Comparison of ENCODE assay signal across 24 cellular contexts in the genomic region with DNA sequence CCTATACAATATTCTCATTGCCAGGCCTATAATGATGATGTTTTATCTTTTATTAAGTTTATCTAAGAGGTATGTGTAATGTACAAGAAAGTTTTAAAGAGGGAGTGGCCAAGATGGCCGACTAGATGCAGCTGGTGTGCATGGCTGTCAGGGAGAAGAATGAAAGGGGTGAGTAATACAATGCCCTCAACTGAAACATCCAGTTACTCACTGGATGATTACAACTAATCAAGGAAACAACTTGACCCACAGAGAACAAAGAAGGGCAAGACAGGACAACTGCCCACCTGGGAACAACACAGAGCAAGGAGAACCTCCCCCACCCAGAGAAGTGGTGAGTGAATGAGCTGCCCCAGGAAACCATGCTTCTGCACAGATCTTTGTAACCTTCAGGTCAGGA.
A peak's percentile ranks its signal among the peaks of the same experiment; 100 is the strongest.
DNase-seq lines count a peak whose midpoint lies in the region; FAIRE-seq and TF ChIP-seq lines count a peak whose summit lies in the region.
"Had no signal": no experiment of that assay in that cellular context is flagged by ENCODE, and none has a peak within 500 bp of the region (broad histone marks: within the 10 kb centered on the region; RNA-seq: fewer than 3 reads in every experiment).

No MANE protein-coding gene starts in this region.

- H3K4me2 ChIP-seq in neuronal stem cell (ENCODE audit: insufficient read depth, low read length, poor library complexity, severe bottlenecking): no peak overlapping the region

- H3K27ac ChIP-seq in neuronal stem cell (replicated peaks; ENCODE audit: low read length): no peak overlapping the region

- peaks cover 0 to 2% of the 10 kb centered on the region in 2 donors for H3K9me3 ChIP-seq in neuronal stem cell (replicated peaks in 1 of 2; ENCODE audit: control insufficient read depth in 2 of 2, insufficient read depth in 1 of 2, low read depth in 1 of 2, low read length in 2 of 2)
- H3K9me3 ChIP-seq: BE2C had no signal

- no peak overlapping the region for H2BK120ac ChIP-seq in neuronal stem cell (ENCODE audit: low read depth, low read length)

- no peaks in the 10 kb centered on the region for H3K36me3 ChIP-seq in neuronal stem cell (replicated peaks in 1 of 2; ENCODE audit: control insufficient read depth in 2 of 2, insufficient read depth in 2 of 2, low read length in 2 of 2)
- H3K36me3 ChIP-seq: BE2C had no signal

- no peak overlapping the region for H2BK12ac ChIP-seq in neuronal stem cell (ENCODE audit: low read length)

- no peak overlapping the region for H3K27ac Mint-ChIP-seq in activated T-helper 1 cell treated with anti-CD3 and anti-CD28 coated beads, Interleukin-12 subunit alpha, Interleukin-12 subunit beta, Interleukin-2, Interleukin-4 antibody, amounts not matched to agents 30 ng/mL and 10 ng/mL and 1 ng/mL, durations not matched to agents 14 hours and 24 hours and 36 hours
- H3K27ac Mint-ChIP-seq: CD4-positive, CD25-positive, alpha-beta regulatory T cell; CD8-positive, alpha-beta memory T cell; HFFc6 had no signal

- no peaks in the 10 kb centered on the region for H3K4me1 Mint-ChIP-seq in activated T-helper 1 cell treated with anti-CD3 and anti-CD28 coated beads, Interleukin-12 subunit alpha, Interleukin-12 subunit beta, Interleukin-2, Interleukin-4 antibody, amounts not matched to agents 30 ng/mL and 10 ng/mL and 1 ng/mL, durations not matched to agents 14 hours and 24 hours and 36 hours (ENCODE audit: low read depth)
- H3K4me1 Mint-ChIP-seq: CD4-positive, CD25-positive, alpha-beta regulatory T cell; CD8-positive, alpha-beta memory T cell had no signal

- no peak overlapping the region for H3K4me3 Mint-ChIP-seq in activated T-helper 1 cell treated with anti-CD3 and anti-CD28 coated beads, Interleukin-12 subunit alpha, Interleukin-12 subunit beta, Interleukin-2, Interleukin-4 antibody, amounts not matched to agents 30 ng/mL and 10 ng/mL and 1 ng/mL, durations not matched to agents 14 hours and 24 hours and 36 hours
- H3K4me3 Mint-ChIP-seq: CD4-positive, CD25-positive, alpha-beta regulatory T cell; CD8-positive, alpha-beta memory T cell; HFFc6 had no signal

- no peaks in the 10 kb centered on the region for H3K4me1 ChIP-seq in neuronal stem cell (ENCODE audit: control insufficient read depth in 2 of 2, insufficient read depth in 1 of 2, low read depth in 1 of 2, low read length in 2 of 2)
- H3K4me1 ChIP-seq: BE2C, Caco-2 had no signal

- no peak overlapping the region for H3K4ac ChIP-seq in neuronal stem cell (ENCODE audit: low read length)

- no peak overlapping the region for H3K18ac ChIP-seq in neuronal stem cell (ENCODE audit: low read length)

- H3K9me3 Mint-ChIP-seq in activated T-helper 1 cell treated with anti-CD3 and anti-CD28 coated beads, Interleukin-12 subunit alpha, Interleukin-12 subunit beta, Interleukin-2, Interleukin-4 antibody, amounts not matched to agents 30 ng/mL and 10 ng/mL and 1 ng/mL, durations not matched to agents 14 hours and 24 hours and 36 hours: peaks cover 28% of the 10 kb centered on the region

- no peak overlapping the region for H4K8ac ChIP-seq in neuronal stem cell (ENCODE audit: low read depth, low read length)

- no peak overlapping the region for H2BK15ac ChIP-seq in neuronal stem cell (ENCODE audit: low read length)

- no peaks in the 10 kb centered on the region for H3K27me3 ChIP-seq in neuronal stem cell (ENCODE audit: control insufficient read depth in 3 of 3, insufficient read depth in 3 of 3, low read depth in 1 of 3, low read length in 3 of 3)
- H3K27me3 ChIP-seq: BE2C had no signal

- FAIRE-seq in D721Med (lab: Jason Lieb, UNC): no peak
- FAIRE-seq: GM12878, HTR-8/SVneo, K562 had no signal

- H3K4me3 ChIP-seq in epithelial cell of esophagus (ENCODE audit: low read length) (no peak overlapping the region), neuronal stem cell (ENCODE audit: low read length in 2 of 2) (no peak overlapping the region)
- H3K4me3 ChIP-seq: GM12878, K562 had no signal

- H3K36me3 Mint-ChIP-seq in activated T-helper 1 cell treated with anti-CD3 and anti-CD28 coated beads, Interleukin-12 subunit alpha, Interleukin-12 subunit beta, Interleukin-2, Interleukin-4 antibody, amounts not matched to agents 30 ng/mL and 10 ng/mL and 1 ng/mL, durations not matched to agents 14 hours and 24 hours and 36 hours (ENCODE audit: low read depth): no peaks in the 10 kb centered on the region
- H3K36me3 Mint-ChIP-seq: CD4-positive, CD25-positive, alpha-beta regulatory T cell; CD8-positive, alpha-beta memory T cell had no signal

- intact Hi-C loops in activated T-helper 1 cell treated with anti-CD3 and anti-CD28 coated beads, Interleukin-12 subunit alpha, Interleukin-12 subunit beta, Interleukin-2, Interleukin-4 antibody, amounts not matched to agents 30 ng/mL and 10 ng/mL and 1 ng/mL, durations not matched to agents 14 hours and 24 hours and 36 hours (cut with micrococcal nuclease): no loop called here

- no peak overlapping the region for H2AK5ac ChIP-seq in neuronal stem cell (ENCODE audit: low read depth, low read length)

- no peak overlapping the region for H4K91ac ChIP-seq in neuronal stem cell (ENCODE audit: low read depth, low read length, poor library complexity)

- no peak overlapping the region for H3K9ac ChIP-seq in neuronal stem cell (ENCODE audit: low read depth, low read length, poor library complexity)

- no CpG with 5 or more reads among the region's 1 CpG for WGBS in neuronal stem cell (ENCODE audit: extremely low coverage in 2 of 2, insufficient read length in 2 of 2, insufficient replicate concordance in 1 of 2), 2 donors

- no peak overlapping the region for H2BK5ac ChIP-seq in neuronal stem cell (ENCODE audit: low read length)

- no peak for TF ChIP-seq CTCF in epithelial cell of esophagus (IDR thresholded peaks at IDR 0.05; ENCODE audit: insufficient read depth, low read depth, low read length, missing control alignments)
- no peak for TF ChIP-seq CTCF in D721Med (IDR thresholded peaks at IDR 0.05; ENCODE audit: insufficient read depth, missing control alignments)

- no peaks in the 10 kb centered on the region for H3K79me1 ChIP-seq in neuronal stem cell (ENCODE audit: low read depth, low read length)

- H3K23ac ChIP-seq in neuronal stem cell (ENCODE audit: low read depth, low read length, poor library complexity): no peak overlapping the region

- H3K14ac ChIP-seq in neuronal stem cell (ENCODE audit: low read length): no peak overlapping the region

- DNase-seq in A172 (ENCODE audit: low spot score) (peak; percentile 0), HT1080 (ENCODE audit: low read depth) (peak; percentile 59), epithelial cell of esophagus (ENCODE audit: low read depth) (peak; percentile 34), neuronal stem cell (ENCODE audit: low spot score) (no peak), D341Med (ENCODE audit: low spot score) (no peak), D721Med (ENCODE audit: insufficient read length, low spot score) (no peak)
- DNase-seq in activated T-helper 1 cell treated with anti-CD3 and anti-CD28 coated beads, Interleukin-12 subunit alpha, Interleukin-12 subunit beta, Interleukin-2, Interleukin-4 antibody, amounts not matched to agents 30 ng/mL and 10 ng/mL and 1 ng/mL, durations not matched to agents 14 hours and 24 hours and 36 hours (ENCODE audit: low spot score): no peak
- DNase-seq: 8988T; BE2C; C1 segment of cervical spinal cord; Caco-2; CD4-positive, CD25-positive, alpha-beta regulatory T cell; CD8-positive, alpha-beta memory T cell; DMS 273 treated with DMSO at 0.1 percent for 48 hours; DMS53; DND-41; EL; GOT3; H7; HFFc6; IMR-90 had no signal

- H3K27me3 Mint-ChIP-seq in activated T-helper 1 cell treated with anti-CD3 and anti-CD28 coated beads, Interleukin-12 subunit alpha, Interleukin-12 subunit beta, Interleukin-2, Interleukin-4 antibody, amounts not matched to agents 30 ng/mL and 10 ng/mL and 1 ng/mL, durations not matched to agents 14 hours and 24 hours and 36 hours (ENCODE audit: insufficient read depth): no peaks in the 10 kb centered on the region
- H3K27me3 Mint-ChIP-seq: CD4-positive, CD25-positive, alpha-beta regulatory T cell; CD8-positive, alpha-beta memory T cell had no signal

- H2AFZ ChIP-seq in neuronal stem cell (ENCODE audit: low read length): peak overlapping the region; percentile 7

Comparison
In these comparisons a context has a peak if more than half of its experiments do, and no peak if none do; other contexts are left out.
1. DNase-seq: peak in A172 (single experiment), HT1080 (single experiment) and epithelial cell of esophagus (single experiment); none in neuronal stem cell (single experiment), D341Med (single experiment), activated T-helper 1 cell treated with anti-CD3 and anti-CD28 coated beads, Interleukin-12 subunit alpha, Interleukin-12 subunit beta, Interleukin-2, Interleukin-4 antibody, amounts not matched to agents 30 ng/mL and 10 ng/mL and 1 ng/mL, durations not matched to agents 14 hours and 24 hours and 36 hours (single experiment) and D721Med (single experiment).